ENCODE assay signal across 16 cellular contexts in genomic region chr18:26709897-26710296, GRCh38.
"Had no signal": no experiment of that assay in that cellular context is flagged by ENCODE, and none has a peak within 500 bp of the region (broad histone marks: within the 10 kb centered on the region; RNA-seq: fewer than 3 reads in every experiment).

No MANE protein-coding gene starts in this region.

- H3K36me3 ChIP-seq: brain microvascular endothelial cell, transverse colon had no signal

- H3K4me1 ChIP-seq: foreskin keratinocyte had no signal

- H3K27ac ChIP-seq: brain microvascular endothelial cell, foreskin keratinocyte, transverse colon had no signal

- H3K9me3 Mint-ChIP-seq: activated CD4-positive, alpha-beta memory T cell treated with anti-CD3 and anti-CD28 coated beads, Interleukin-2, amount 10 ng/mL, durations not matched to agents 7 days and 5 days; activated naive CD8-positive, alpha-beta T cell treated with anti-CD3 and anti-CD28 coated beads for 36 hours had no signal

- ATAC-seq: foreskin keratinocyte, left cardiac atrium had no signal

- H3K36me3 Mint-ChIP-seq: activated naive CD8-positive, alpha-beta T cell treated with anti-CD3 and anti-CD28 coated beads for 36 hours had no signal

- H3K9me3 ChIP-seq: transverse colon had no signal

- DNase-seq: anterior cingulate cortex; brain microvascular endothelial cell; cortex of kidney; effector CD4-positive, alpha-beta T cell; foreskin keratinocyte; head of caudate nucleus; left cardiac atrium; posterior cingulate gyrus; stimulated activated CD4-positive, alpha-beta T cell treated with anti-CD3 and anti-CD28 coated beads, Interleukin-2, amount 100 ng/mL, for 48 hours; stimulated activated naive CD4-positive, alpha-beta T cell; substantia nigra; transverse colon had no signal

- H3K4me3 Mint-ChIP-seq: activated CD4-positive, alpha-beta memory T cell treated with anti-CD3 and anti-CD28 coated beads, Interleukin-2, amount 10 ng/mL, durations not matched to agents 7 days and 5 days; activated CD4-positive, alpha-beta T cell treated with anti-CD3 and anti-CD28 coated beads for 36 hours; activated naive CD8-positive, alpha-beta T cell treated with anti-CD3 and anti-CD28 coated beads for 36 hours; central memory CD8-positive, alpha-beta T cell had no signal

- H3K27me3 ChIP-seq: brain microvascular endothelial cell, foreskin keratinocyte, transverse colon had no signal

- H3K4me1 Mint-ChIP-seq: central memory CD8-positive, alpha-beta T cell had no signal

- H3K27ac Mint-ChIP-seq: activated CD4-positive, alpha-beta memory T cell treated with anti-CD3 and anti-CD28 coated beads, Interleukin-2, amount 10 ng/mL, durations not matched to agents 7 days and 5 days; activated CD4-positive, alpha-beta T cell treated with anti-CD3 and anti-CD28 coated beads for 36 hours; activated naive CD8-positive, alpha-beta T cell treated with anti-CD3 and anti-CD28 coated beads for 36 hours had no signal

- H3K4me3 ChIP-seq: transverse colon had no signal
